In genomic region chr12:77060883-77061240, GRCh38 we compare ENCODE assay signal across 10 cellular contexts.
DNase-seq lines count a peak whose midpoint lies in the region; ATAC-seq lines count a peak whose summit lies in the region.
"Had no signal": no experiment of that assay in that cellular context is flagged by ENCODE, and none has a peak within 500 bp of the region (broad histone marks: within the 10 kb centered on the region; RNA-seq: fewer than 3 reads in every experiment).

No MANE protein-coding gene starts in this region.

- ATAC-seq in GM18520 (IDR thresholded peaks at IDR 0.05; ENCODE audit: unreplicated experiment) (peak; percentile 15), GM21528 (IDR thresholded peaks at IDR 0.05; ENCODE audit: low FRiP score, unreplicated experiment) (peak; percentile 40), HG03108 (IDR thresholded peaks at IDR 0.05; ENCODE audit: unreplicated experiment) (peak; percentile 19)

- H3K27me3 Mint-ChIP-seq in T-helper 2 cell treated with Interferon-gamma antibody and Interleukin-4, amounts not matched to agents 5 μg/mL and 100 μg/mL, for 36 hours (ENCODE audit: low read depth) = no peaks in the 10 kb centered on the region

- no peak for DNase-seq in T-helper 2 cell treated with Interferon-gamma antibody and Interleukin-4, amounts not matched to agents 5 μg/mL and 100 μg/mL, for 36 hours (ENCODE audit: low spot score)
- no peak for DNase-seq in SW 1271 (lab: John Stamatoyannopoulos, UW)
- no peak for DNase-seq in D341Med (ENCODE audit: low spot score)
- DNase-seq in DMS 273 (lab: John Stamatoyannopoulos, UW; ENCODE audit: unreplicated experiment) = no peak
- DNase-seq in NCI-H345 treated with DMSO at 0.1 percent for 48 hours (lab: John Stamatoyannopoulos, UW; ENCODE audit: unreplicated experiment) = no peak
- DNase-seq: NCI-H446, T-helper 9 cell had no signal

- H3K9me3 Mint-ChIP-seq in T-helper 2 cell treated with Interferon-gamma antibody and Interleukin-4, amounts not matched to agents 5 μg/mL and 100 μg/mL, for 36 hours = no peaks in the 10 kb centered on the region

- no peak overlapping the region for H3K4me3 Mint-ChIP-seq in T-helper 2 cell treated with Interferon-gamma antibody and Interleukin-4, amounts not matched to agents 5 μg/mL and 100 μg/mL, for 36 hours

- H3K36me3 Mint-ChIP-seq in T-helper 2 cell treated with Interferon-gamma antibody and Interleukin-4, amounts not matched to agents 5 μg/mL and 100 μg/mL, for 36 hours (ENCODE audit: low read depth) = peaks cover 49% of the 10 kb centered on the region

- H3K27ac Mint-ChIP-seq in T-helper 2 cell treated with Interferon-gamma antibody and Interleukin-4, amounts not matched to agents 5 μg/mL and 100 μg/mL, for 36 hours = peak overlapping the region; percentile 3

- peaks cover 44% of the 10 kb centered on the region for H3K4me1 Mint-ChIP-seq in T-helper 2 cell treated with Interferon-gamma antibody and Interleukin-4, amounts not matched to agents 5 μg/mL and 100 μg/mL, for 36 hours (ENCODE audit: low read depth)
